1 cellular context compared by ENCODE assay signal in genomic region chr2:73237168-73237567, GRCh38.
TF ChIP-seq lines count a peak whose summit lies in the region.

No MANE protein-coding gene starts in this region.

TF ChIP-seq in WTC11, 78 proteins besides CTCF, POLR2A, EP300 and RAD21 (continued from another document):
- TF ChIP-seq, protein P1, sequence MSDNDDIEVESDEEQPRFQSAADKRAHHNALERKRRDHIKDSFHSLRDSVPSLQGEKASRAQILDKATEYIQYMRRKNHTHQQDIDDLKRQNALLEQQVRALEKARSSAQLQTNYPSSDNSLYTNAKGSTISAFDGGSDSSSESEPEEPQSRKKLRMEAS (CRISPR knock-in tag; IDR thresholded peaks at IDR 0.05) = no peak
- TF ChIP-seq NFE2L1 (CRISPR knock-in tag; IDR thresholded peaks at IDR 0.05) = no peak
- no peak for TF ChIP-seq STAT6 (CRISPR knock-in tag; conservative IDR thresholded peaks at IDR 0.05; ENCODE audit: low read depth)
- no peak for TF ChIP-seq SOX15 (CRISPR knock-in tag; IDR thresholded peaks at IDR 0.05)
- no peak for TF ChIP-seq ETV6 (CRISPR knock-in tag; IDR thresholded peaks at IDR 0.05)
- no peak for TF ChIP-seq CDX4 (CRISPR knock-in tag; IDR thresholded peaks at IDR 0.05; ENCODE audit: borderline replicate concordance)
- TF ChIP-seq, protein P2, sequence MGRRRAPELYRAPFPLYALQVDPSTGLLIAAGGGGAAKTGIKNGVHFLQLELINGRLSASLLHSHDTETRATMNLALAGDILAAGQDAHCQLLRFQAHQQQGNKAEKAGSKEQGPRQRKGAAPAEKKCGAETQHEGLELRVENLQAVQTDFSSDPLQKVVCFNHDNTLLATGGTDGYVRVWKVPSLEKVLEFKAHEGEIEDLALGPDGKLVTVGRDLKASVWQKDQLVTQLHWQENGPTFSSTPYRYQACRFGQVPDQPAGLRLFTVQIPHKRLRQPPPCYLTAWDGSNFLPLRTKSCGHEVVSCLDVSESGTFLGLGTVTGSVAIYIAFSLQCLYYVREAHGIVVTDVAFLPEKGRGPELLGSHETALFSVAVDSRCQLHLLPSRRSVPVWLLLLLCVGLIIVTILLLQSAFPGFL (CRISPR knock-in tag; IDR thresholded peaks at IDR 0.05; ENCODE audit: borderline replicate concordance) = no peak
- no peak for TF ChIP-seq ELF4 (CRISPR knock-in tag; IDR thresholded peaks at IDR 0.05; ENCODE audit: low read depth)
- TF ChIP-seq, protein P3, sequence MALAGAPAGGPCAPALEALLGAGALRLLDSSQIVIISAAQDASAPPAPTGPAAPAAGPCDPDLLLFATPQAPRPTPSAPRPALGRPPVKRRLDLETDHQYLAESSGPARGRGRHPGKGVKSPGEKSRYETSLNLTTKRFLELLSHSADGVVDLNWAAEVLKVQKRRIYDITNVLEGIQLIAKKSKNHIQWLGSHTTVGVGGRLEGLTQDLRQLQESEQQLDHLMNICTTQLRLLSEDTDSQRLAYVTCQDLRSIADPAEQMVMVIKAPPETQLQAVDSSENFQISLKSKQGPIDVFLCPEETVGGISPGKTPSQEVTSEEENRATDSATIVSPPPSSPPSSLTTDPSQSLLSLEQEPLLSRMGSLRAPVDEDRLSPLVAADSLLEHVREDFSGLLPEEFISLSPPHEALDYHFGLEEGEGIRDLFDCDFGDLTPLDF (CRISPR knock-in tag; IDR thresholded peaks at IDR 0.05) = no peak
- no peak for TF ChIP-seq ATF1 (CRISPR knock-in tag; IDR thresholded peaks at IDR 0.05)
